Comparison of ENCODE assay signal across 8 cellular contexts in genomic region chr7:79646278-79646677, GRCh38.
"Had no signal": no experiment of that assay in that cellular context is flagged by ENCODE, and none has a peak within 500 bp of the region (broad histone marks: within the 10 kb centered on the region; RNA-seq: fewer than 3 reads in every experiment).

No MANE protein-coding gene starts in this region.

- FAIRE-seq: H54, HTR-8/SVneo, K562 had no signal

- H3K4me3 ChIP-seq: K562 had no signal

- ATAC-seq: K562 had no signal

- DNase-seq: GOT3, H9, HCEC 1CT, IMR-90, KG1 had no signal
